17 cellular contexts compared by ENCODE assay signal in the genomic region with DNA sequence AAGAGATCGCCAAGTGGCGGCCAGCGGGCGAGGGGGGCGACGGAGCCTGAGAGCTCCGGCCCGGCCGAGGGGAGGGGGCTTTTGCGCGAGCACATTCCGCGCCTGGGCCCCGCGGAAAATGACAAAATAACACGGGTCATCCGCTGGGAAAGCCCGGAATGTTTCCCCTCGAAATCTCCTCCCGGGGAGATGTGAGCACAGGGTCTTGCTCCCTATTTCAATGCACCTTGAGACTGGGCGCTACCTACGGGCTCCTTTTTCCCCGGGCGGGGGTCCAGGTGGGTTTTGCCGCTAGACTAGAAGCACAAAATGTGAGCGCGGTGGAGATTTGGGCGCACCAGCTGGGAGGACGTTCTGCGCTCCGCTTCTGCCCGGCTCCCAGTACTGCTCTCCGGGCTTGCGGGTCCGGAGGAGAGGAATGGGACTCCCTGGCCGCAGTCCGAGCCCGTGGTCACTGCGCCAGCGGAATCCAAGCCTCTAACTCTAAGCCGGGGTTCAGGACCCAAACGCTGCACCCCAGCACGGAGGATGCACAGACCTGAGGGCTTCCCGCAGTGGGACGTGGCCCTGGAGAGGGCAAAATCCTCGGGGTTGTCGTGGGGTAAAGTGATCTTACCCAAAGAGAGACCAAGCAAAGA. TPM values are rescaled to one million over a fixed set of nuclear protein-coding genes. Genes with fewer than 3 reads are reported as not detected.
DNase-seq lines count a peak whose midpoint lies in the region; ATAC-seq and TF ChIP-seq lines count a peak whose summit lies in the region.
"Had no signal": no experiment of that assay in that cellular context is flagged by ENCODE, and none has a peak within 500 bp of the region (broad histone marks: within the 10 kb centered on the region; RNA-seq: fewer than 3 reads in every experiment).

No MANE protein-coding gene starts in this region.

- WGBS in heart left ventricle, 4 donors, result 3 to 5% (median 4%) methylated on average over 15 to 47 of the region's 47 CpGs
- 9% methylated on average over 16 of the region's 47 CpGs for WGBS in suprapubic skin

- ATAC-seq in heart left ventricle, result peak in 1 of 4 donors; percentile 17
- no peak for ATAC-seq in left ventricle myocardium superior
- no peak for ATAC-seq in naive B cell (ENCODE audit: low read depth in 2 of 2)
- no peak for ATAC-seq in GM21619 (IDR thresholded peaks at IDR 0.05; ENCODE audit: unreplicated experiment)
- ATAC-seq: activated naive CD4-positive, alpha-beta T cell treated with anti-CD3 and anti-CD28 coated beads, Interleukin-2, amount 50 U/mL, for 72 hours; GM12878 had no signal

- H3K36me3 ChIP-seq in heart left ventricle (no peaks in the 10 kb centered on the region), ascending aorta (no peaks in the 10 kb centered on the region), suprapubic skin (no peaks in the 10 kb centered on the region)
- H3K36me3 ChIP-seq: thyroid gland had no signal

- H3K4me1 Mint-ChIP-seq in naive B cell, result peaks cover 28 to 55% (median 43%) of the 10 kb centered on the region in 3 donors

- H3K9me3 Mint-ChIP-seq in naive B cell, result peaks cover 0 to 4% (median 0%) of the 10 kb centered on the region in 7 donors
- H3K9me3 Mint-ChIP-seq: activated naive CD4-positive, alpha-beta T cell treated with anti-CD3 and anti-CD28 coated beads, Interleukin-2, amount 50 U/mL, for 72 hours had no signal

- H3K27me3 Mint-ChIP-seq in naive B cell, result peaks cover 46 to 88% (median 73%) of the 10 kb centered on the region in 3 donors

- no peak for TF ChIP-seq CTCF in heart left ventricle (IDR thresholded peaks at IDR 0.05)
- no peak for TF ChIP-seq CTCF in ascending aorta (IDR thresholded peaks at IDR 0.05)
- no peak for TF ChIP-seq CTCF in suprapubic skin (IDR thresholded peaks at IDR 0.05)

- intact Hi-C loops in heart left ventricle (cut with DNase I) (loop anchor here in 1 of 10 donors (10.0 kb wide), 1 partner anchor 177 kb away; no protein-coding TSS in a partner anchor), left ventricle myocardium superior (cut with micrococcal nuclease) (no loop called here), ascending aorta (cut with DNase I) (no loop called here)

- no peaks in the 10 kb centered on the region for H3K36me3 Mint-ChIP-seq in naive B cell

- H3K27me3 ChIP-seq in heart left ventricle (peaks cover 80 to 100% (median 99%) of the 10 kb centered on the region in 9 donors), ascending aorta (peaks cover 50% of the 10 kb centered on the region), suprapubic skin (peaks cover 100% of the 10 kb centered on the region)

- H3K9me3 ChIP-seq in heart left ventricle (no peaks in the 10 kb centered on the region), ascending aorta (no peaks in the 10 kb centered on the region), suprapubic skin (no peaks in the 10 kb centered on the region)
- H3K9me3 ChIP-seq: thyroid gland had no signal

- H3K4me3 ChIP-seq in heart left ventricle, result peak overlapping the region in 8 of 12 donors; percentile 13 to 53 (median 42)
- H3K4me3 ChIP-seq in ascending aorta, result peak overlapping the region; percentile 46 to 55
- peak overlapping the region; percentile 48 for H3K4me3 ChIP-seq in suprapubic skin
- H3K4me3 ChIP-seq: GM12878 had no signal

- peak overlapping the region; percentile 33 to 82 (median 68) for H3K4me3 Mint-ChIP-seq in naive B cell

- TF ChIP-seq EP300 in suprapubic skin (IDR thresholded peaks at IDR 0.05), result no peak

- H3K27ac ChIP-seq in heart left ventricle (no peak overlapping the region), ascending aorta (no peak overlapping the region), suprapubic skin (no peak overlapping the region)
- H3K27ac ChIP-seq: epithelial cell of prostate, thyroid gland, VCaP had no signal

- no peak overlapping the region for H3K27ac Mint-ChIP-seq in naive B cell
- H3K27ac Mint-ChIP-seq: activated naive CD4-positive, alpha-beta T cell treated with anti-CD3 and anti-CD28 coated beads, Interleukin-2, amount 50 U/mL, for 72 hours had no signal

- peaks cover 2 to 73% (median 48%) of the 10 kb centered on the region in 12 donors for H3K4me1 ChIP-seq in heart left ventricle
- H3K4me1 ChIP-seq in ascending aorta, result peaks cover 3 to 50% of the 10 kb centered on the region in 2 donors
- peaks cover 70% of the 10 kb centered on the region for H3K4me1 ChIP-seq in suprapubic skin

- TF ChIP-seq POLR2A in heart left ventricle (IDR thresholded peaks at IDR 0.05) (no peak), suprapubic skin (IDR thresholded peaks at IDR 0.05) (no peak)

- no peak for DNase-seq in heart left ventricle
- DNase-seq in left ventricle myocardium superior, result no peak
- DNase-seq in ascending aorta (ENCODE audit: low spot score in 2 of 2), result no peak
- DNase-seq in naive B cell, result no peak
- DNase-seq in suprapubic skin (ENCODE audit: low spot score in 2 of 2), result no peak
- DNase-seq in GF-D8 (lab: John Stamatoyannopoulos, UW), result no peak
- DNase-seq in epidermal melanocyte (ENCODE audit: insufficient read length, low spot score), result no peak
- DNase-seq: MV-4-11, NCI-H2227 treated with DMSO at 0.1 percent for 48 hours, OCI-M1, thyroid gland had no signal

RNA-seq across cellular contexts. Expression of gene PRDM12, which starts 2.8 kb away (rescaled TPM):
- under 1 TPM in 1 of 9 donors, not detected in 8; 0.14 TPM for total RNA-seq in heart left ventricle
- not detected for polyA plus RNA-seq in heart left ventricle
- not detected for total RNA-seq in left ventricle myocardium superior
- not detected for total RNA-seq in ascending aorta
- not detected for polyA plus RNA-seq in naive B cell (ENCODE audit: low read depth in 6 of 6)
- total RNA-seq in suprapubic skin, result not detected
- total RNA-seq: activated naive CD4-positive, alpha-beta T cell treated with anti-CD3 and anti-CD28 coated beads, Interleukin-2, amount 50 U/mL, for 72 hours; cerebellum; GM12878; thyroid gland had no signal
- polyA plus RNA-seq: GM12878 had no signal

RNA-seq across cellular contexts. Expression of gene EXOSC2, which starts 32.0 kb away (rescaled TPM):
- 10 to 100 TPM; 10.6 to 16.0 (median 13.1) TPM for total RNA-seq in heart left ventricle
- polyA plus RNA-seq in heart left ventricle, result 10 to 100 TPM; 10.6 to 19.7 TPM
- total RNA-seq in left ventricle myocardium superior, result 12.5 TPM
- total RNA-seq in ascending aorta, result 20.6 TPM
- 10 to 100 TPM; 24.1 to 41.1 (median 26.9) TPM for polyA plus RNA-seq in naive B cell (ENCODE audit: low read depth in 6 of 6)
- 10 to 100 TPM; 19.5 to 30.4 (median 23.8) TPM for total RNA-seq in suprapubic skin
